ENCODE assay signal across 6 cellular contexts in genomic region chr12:67539329-67539728, GRCh38.
"Had no signal": no experiment of that assay in that cellular context is flagged by ENCODE, and none has a peak within 500 bp of the region (broad histone marks: within the 10 kb centered on the region; RNA-seq: fewer than 3 reads in every experiment).

No MANE protein-coding gene starts in this region.

- H3K4me3 Mint-ChIP-seq: H9, IgD-negative memory B cell had no signal

- DNase-seq: GOT3, H9, KBM-7 had no signal

- H3K36me3 Mint-ChIP-seq: IgD-negative memory B cell had no signal

- H3K27ac ChIP-seq: HL-60 had no signal

- ATAC-seq: HepG2 had no signal

- H3K9me3 Mint-ChIP-seq: H9, IgD-negative memory B cell had no signal

- H3K27ac Mint-ChIP-seq: H9, IgD-negative memory B cell had no signal
